29 cellular contexts compared by ENCODE assay signal in genomic region chr6:92044312-92044711, GRCh38.
"Had no signal": no experiment of that assay in that cellular context is flagged by ENCODE, and none has a peak within 500 bp of the region (broad histone marks: within the 10 kb centered on the region; RNA-seq: fewer than 3 reads in every experiment).

No MANE protein-coding gene starts in this region.

- H3K9me3 ChIP-seq: adrenal gland, ascending aorta had no signal

- H3K4me1 ChIP-seq: adrenal gland, ascending aorta had no signal

- H3K4me3 ChIP-seq: adrenal gland, ascending aorta, cardiac muscle cell had no signal

- ATAC-seq: activated CD8-positive, alpha-beta T cell treated with anti-CD3 and anti-CD28 coated beads for 36 hours; activated T-cell treated with anti-CD3 and anti-CD28 coated beads, Interleukin-2, amount 50 U/mL, for 4 hours; activated T-cell treated with anti-CD3 and anti-CD28 coated beads, Interleukin-2, amount 50 U/mL, for 72 hours; activated T-helper 17 cell treated with anti-CD3 and anti-CD28 coated beads, Interleukin-2, amount 50 U/mL, for 72 hours had no signal

- H3K27ac ChIP-seq: adrenal gland, ascending aorta, cardiac muscle cell, VCaP had no signal

- DNase-seq: activated B cell treated with CpG ODN at 0.5 μM for 24 hours; activated CD4-positive, alpha-beta memory T cell treated with anti-CD3 and anti-CD28 coated beads for 36 hours; activated CD4-positive, alpha-beta T cell treated with anti-CD3 and anti-CD28 coated beads for 4 hours; activated CD4-positive, alpha-beta T cell treated with anti-CD3 and anti-CD28 coated beads, Interleukin-2, amount 10 ng/mL, durations not matched to agents 24 days and 14 days; activated CD4-positive, alpha-beta T cell treated with anti-CD3 and anti-CD28 coated beads, Interleukin-2, amount 50 U/mL, for 1 hour; activated CD4-positive, alpha-beta T cell treated with anti-CD3 and anti-CD28 coated beads, Interleukin-2, amount 50 U/mL, for 4 hours; activated CD4-positive, CD25-positive, alpha-beta regulatory T cell treated with anti-CD3 and anti-CD28 coated beads, Interleukin-2, amount 50 U/mL, for 72 hours; activated CD8-positive, alpha-beta memory T cell treated with anti-CD3 and anti-CD28 coated beads, Interleukin-2, amount 50 U/mL, for 4 hours; activated CD8-positive, alpha-beta T cell treated with anti-CD3 and anti-CD28 coated beads for 36 hours; activated effector memory CD4-positive, alpha-beta T cell treated with anti-CD3 and anti-CD28 coated beads, Interleukin-2, amount 50 U/mL, for 16 hours; activated gamma-delta T cell treated with Interleukin-2 at 50 U/mL for 16 hours; activated naive CD4-positive, alpha-beta T cell; activated naive CD4-positive, alpha-beta T cell treated with anti-CD3 and anti-CD28 coated beads for 36 hours; activated naive CD4-positive, alpha-beta T cell treated with anti-CD3 and anti-CD28 coated beads, Interleukin-2, amount 50 U/mL, for 16 hours; activated naive CD8-positive, alpha-beta T cell treated with anti-CD3 and anti-CD28 coated beads for 36 hours; activated T-cell treated with anti-CD3 and anti-CD28 coated beads for 4 hours; activated T-cell treated with anti-CD3 and anti-CD28 coated beads, Interleukin-2, amount 50 U/mL, for 1 hour; activated T-cell treated with anti-CD3 and anti-CD28 coated beads, Interleukin-2, amount 50 U/mL, for 4 hours; activated T-cell treated with anti-CD3 and anti-CD28 coated beads, Interleukin-2, amount 50 U/mL, for 72 hours; adrenal gland; amniotic stem cell; caudate nucleus; cerebellar nuclear complex; T-helper 2 cell; T-helper 9 cell had no signal

- H3K36me3 ChIP-seq: adrenal gland, ascending aorta, cardiac muscle cell had no signal

- H3K27me3 ChIP-seq: adrenal gland, ascending aorta, cardiac muscle cell had no signal
